In the genomic region with DNA sequence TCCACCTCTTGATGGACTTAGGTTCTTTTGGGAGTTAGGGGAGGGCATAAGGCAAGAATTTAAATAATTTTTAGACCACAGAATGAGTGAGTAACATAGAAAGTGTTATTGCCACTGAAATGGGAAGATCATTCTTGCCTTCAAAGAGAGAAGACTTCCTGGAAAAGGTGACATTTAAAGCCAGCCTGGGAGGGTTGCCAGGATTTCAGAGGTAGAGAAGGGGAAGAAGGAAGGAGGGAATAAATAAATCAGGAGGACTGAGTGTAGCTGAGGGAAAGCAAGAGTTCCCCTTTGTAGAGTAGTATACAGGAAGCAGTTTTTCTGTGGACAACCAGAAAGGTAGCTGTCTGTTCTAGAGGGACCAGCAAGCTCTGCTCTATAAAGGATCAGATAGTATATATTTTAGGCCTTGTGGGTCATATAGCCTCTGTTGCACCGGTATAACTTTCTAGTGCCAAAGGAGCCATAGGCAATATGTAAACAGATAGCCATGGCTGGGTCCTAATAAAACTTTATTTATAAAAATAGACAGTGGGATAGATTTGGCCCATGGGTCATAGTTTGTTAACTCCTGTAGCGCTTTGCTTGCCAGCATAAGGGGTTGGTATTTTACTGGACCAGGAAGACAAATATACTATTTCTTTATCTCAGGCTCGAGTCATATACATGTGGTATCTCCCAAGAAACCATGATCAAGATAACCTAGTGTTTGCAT, we compare ENCODE assay signal across 1 cellular context.
TF ChIP-seq lines count a peak whose summit lies in the region.

No MANE protein-coding gene starts in this region.

TF ChIP-seq in HCT116, 20 proteins besides CTCF, POLR2A, EP300 and RAD21 (continued from another document):
- TF ChIP-seq, protein P1, sequence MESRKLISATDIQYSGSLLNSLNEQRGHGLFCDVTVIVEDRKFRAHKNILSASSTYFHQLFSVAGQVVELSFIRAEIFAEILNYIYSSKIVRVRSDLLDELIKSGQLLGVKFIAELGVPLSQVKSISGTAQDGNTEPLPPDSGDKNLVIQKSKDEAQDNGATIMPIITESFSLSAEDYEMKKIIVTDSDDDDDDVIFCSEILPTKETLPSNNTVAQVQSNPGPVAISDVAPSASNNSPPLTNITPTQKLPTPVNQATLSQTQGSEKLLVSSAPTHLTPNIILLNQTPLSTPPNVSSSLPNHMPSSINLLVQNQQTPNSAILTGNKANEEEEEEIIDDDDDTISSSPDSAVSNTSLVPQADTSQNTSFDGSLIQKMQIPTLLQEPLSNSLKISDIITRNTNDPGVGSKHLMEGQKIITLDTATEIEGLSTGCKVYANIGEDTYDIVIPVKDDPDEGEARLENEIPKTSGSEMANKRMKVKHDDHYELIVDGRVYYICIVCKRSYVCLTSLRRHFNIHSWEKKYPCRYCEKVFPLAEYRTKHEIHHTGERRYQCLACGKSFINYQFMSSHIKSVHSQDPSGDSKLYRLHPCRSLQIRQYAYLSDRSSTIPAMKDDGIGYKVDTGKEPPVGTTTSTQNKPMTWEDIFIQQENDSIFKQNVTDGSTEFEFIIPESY (IDR thresholded peaks at IDR 0.05; ENCODE audit: extremely low read depth, insufficient replicate concordance, low read length) = no peak
- peak; percentile 53 for TF ChIP-seq CEBPB (IDR thresholded peaks at IDR 0.05; ENCODE audit: low read depth)
- TF ChIP-seq JUND (IDR thresholded peaks at IDR 0.05) = peak; percentile 74
- TF ChIP-seq EZH2phosphoT487 (IDR thresholded peaks at IDR 0.05; ENCODE audit: borderline replicate concordance) = no peak
- TF ChIP-seq SIN3A (IDR thresholded peaks at IDR 0.05; ENCODE audit: low read depth) = no peak
- peak; percentile 19; the same call in 1 of the 2 replicates for TF ChIP-seq POLR2AphosphoS5 (IDR thresholded peaks at IDR 0.05; ENCODE audit: low read depth, low read length)
